9 cellular contexts compared by ENCODE assay signal in genomic region chr3:39153977-39154299, GRCh38. TPM values are rescaled to one million over a fixed set of nuclear protein-coding genes. Genes with fewer than 3 reads are reported as not detected.
DNase-seq lines count a peak whose midpoint lies in the region; ATAC-seq, FAIRE-seq and TF ChIP-seq lines count a peak whose summit lies in the region.
"Had no signal": no experiment of that assay in that cellular context is flagged by ENCODE, and none has a peak within 500 bp of the region (broad histone marks: within the 10 kb centered on the region; RNA-seq: fewer than 3 reads in every experiment).

No MANE protein-coding gene starts in this region.

- TF ChIP-seq CTCF in RWPE1 (conservative IDR thresholded peaks at IDR 0.05; ENCODE audit: low read depth) (no peak), pancreas (IDR thresholded peaks at IDR 0.05) (no peak), lower leg skin (IDR thresholded peaks at IDR 0.05) (no peak), GM20000 (IDR thresholded peaks at IDR 0.05; ENCODE audit: extremely low read depth, missing control alignments) (no peak)

- 24 to 30% methylated on average over 8 to 9 of the region's 9 CpGs for WGBS in esophagus, 2 donors
- 45 to 48% methylated on average over 8 to 9 of the region's 9 CpGs for WGBS in pancreas, 2 donors
- 38 to 47% methylated on average over 9 of the region's 9 CpGs for WGBS in lower leg skin, 2 donors

- peak overlapping the region; percentile 73 to 81 (median 76) for H3K4me3 Mint-ChIP-seq in CD4-positive, alpha-beta memory T cell

- CTCF ChIA-PET in CD4-positive, alpha-beta memory T cell (lab: Charles Lee; ENCODE audit: partially characterized antibody) = interaction anchor here (0.6 to 1.0 kb wide), 2 partner anchors 30 to 38 kb away, joined by 3 to 4 read pairs; no protein-coding TSS in a partner anchor
- CTCF ChIA-PET in RWPE1 (lab: Yijun Ruan, JAX) = no interaction called here

- ATAC-seq in pancreas (no peak), HG03521 (IDR thresholded peaks at IDR 0.05; ENCODE audit: unreplicated experiment) (no peak)

- no peak for FAIRE-seq in pancreas (lab: Jason Lieb, UNC)

- H3K27ac ChIP-seq in CD4-positive, alpha-beta memory T cell (ENCODE audit: low read depth, low read length) = peak overlapping the region; percentile 94
- H3K27ac ChIP-seq in RWPE1 (peak overlapping the region; percentile 100), esophagus (ENCODE audit: low read depth in 2 of 2, low read length in 1 of 2) (peak overlapping the region; percentile 72 to 99), pancreas (peak overlapping the region; percentile 66 to 100 (median 100))

- no peak for TF ChIP-seq POLR2A in lower leg skin (IDR thresholded peaks at IDR 0.05)

- POLR2A ChIA-PET in CD4-positive, alpha-beta memory T cell (lab: Charles Lee; ENCODE audit: partially characterized antibody) = no interaction called here
- POLR2A ChIA-PET in RWPE1 (lab: Yijun Ruan, JAX; ENCODE audit: low non-redundant PET) = no interaction called here

- H3K4me1 ChIP-seq in CD4-positive, alpha-beta memory T cell (ENCODE audit: insufficient read depth, low read length) = peaks cover 45% of the 10 kb centered on the region
- H3K4me1 ChIP-seq in esophagus (ENCODE audit: control insufficient read depth in 2 of 2, insufficient read depth in 2 of 2, low read length in 1 of 2) (peaks cover 7 to 26% of the 10 kb centered on the region in 2 donors), pancreas (peaks cover 25 to 47% (median 27%) of the 10 kb centered on the region in 3 donors)

- no peaks in the 10 kb centered on the region for H3K36me3 ChIP-seq in CD4-positive, alpha-beta memory T cell (ENCODE audit: insufficient read depth, low read length)
- H3K36me3 ChIP-seq in esophagus (ENCODE audit: control insufficient read depth in 2 of 2, insufficient read depth in 2 of 2, low read length in 1 of 2) (no peaks in the 10 kb centered on the region), pancreas (no peaks in the 10 kb centered on the region)

- peak overlapping the region; percentile 79 to 97 (median 92) for H3K27ac Mint-ChIP-seq in CD4-positive, alpha-beta memory T cell

- H3K4me1 Mint-ChIP-seq in CD4-positive, alpha-beta memory T cell = peaks cover 35 to 52% (median 44%) of the 10 kb centered on the region in 4 donors

- peaks cover 0 to 25% of the 10 kb centered on the region in 2 donors for H3K36me3 Mint-ChIP-seq in CD4-positive, alpha-beta memory T cell

- intact Hi-C loops in CD4-positive, alpha-beta memory T cell (cut with micrococcal nuclease) = no loop called here
- intact Hi-C loops in pancreas (cut with DNase I) = no loop called here
- intact Hi-C loops in lower leg skin (cut with DNase I; ENCODE audit: low total_unique reads) = no loop called here

- H3K4me3 ChIP-seq in CD4-positive, alpha-beta memory T cell (ENCODE audit: low read length in 2 of 2) = peak overlapping the region in 1 of 2 donors; percentile 82
- peak overlapping the region; percentile 89 to 99 for H3K4me3 ChIP-seq in esophagus (ENCODE audit: low read depth in 1 of 2, low read length in 2 of 2)
- H3K4me3 ChIP-seq in pancreas = peak overlapping the region in 2 of 4 donors; percentile 79 to 90
- no peak overlapping the region for H3K4me3 ChIP-seq in lower leg skin (ENCODE audit: low read depth, poor library complexity, severe bottlenecking)

- no peaks in the 10 kb centered on the region for H3K27me3 ChIP-seq in CD4-positive, alpha-beta memory T cell (ENCODE audit: insufficient read depth, low read length)
- H3K27me3 ChIP-seq in esophagus (ENCODE audit: control insufficient read depth in 1 of 2, insufficient read depth in 2 of 2, low read length in 2 of 2) (no peaks in the 10 kb centered on the region), pancreas (no peaks in the 10 kb centered on the region)

- no peaks in the 10 kb centered on the region for H3K27me3 Mint-ChIP-seq in CD4-positive, alpha-beta memory T cell

- DNase-seq in CD4-positive, alpha-beta memory T cell = no peak
- DNase-seq in RWPE1 (ENCODE audit: low spot score) = no peak
- DNase-seq in pancreas = no peak
- DNase-seq in cerebellar nuclear complex (lab: John Stamatoyannopoulos, UW) = no peak
- DNase-seq in lower leg skin (ENCODE audit: low spot score in 2 of 2) = no peak
- DNase-seq in GM20000 (ENCODE audit: low spot score) = no peak
- DNase-seq: NCI-H2107 had no signal

- H3K9me3 ChIP-seq in CD4-positive, alpha-beta memory T cell (ENCODE audit: control insufficient read depth in 1 of 2, low read length in 2 of 2) = no peaks in the 10 kb centered on the region
- no peaks in the 10 kb centered on the region for H3K9me3 ChIP-seq in esophagus (ENCODE audit: control insufficient read depth in 2 of 2, insufficient read depth in 1 of 2, low read depth in 1 of 2, low read length in 1 of 2)
- H3K9me3 ChIP-seq in pancreas = no peaks in the 10 kb centered on the region

- peaks cover 0 to 2% (median 0%) of the 10 kb centered on the region in 8 donors for H3K9me3 Mint-ChIP-seq in CD4-positive, alpha-beta memory T cell

RNA-seq across cellular contexts. Expression of gene CSRNP1, which starts 0.5 kb away (rescaled TPM):
- total RNA-seq in CD4-positive, alpha-beta memory T cell = 10 to 100 TPM; 14.9 to 15.3 TPM
- 10 to 100 TPM; 22.5 to 89.7 TPM for polyA plus RNA-seq in CD4-positive, alpha-beta memory T cell
- polyA plus RNA-seq in esophagus (10 to 100 TPM; 16.8 to 21.4 TPM), pancreas (10 to 100 TPM; 20.3 to 31.4 TPM)
- total RNA-seq in pancreas (10 to 100 TPM in 5 of 6 donors, 1 to 10 TPM in 1; 9.0 to 29.2 (median 13.4) TPM), lower leg skin (10 to 100 TPM; 63.7 to 97.1 (median 82.2) TPM)

RNA-seq across cellular contexts. Expression of gene XIRP1, which starts 38.5 kb away (rescaled TPM):
- not detected for total RNA-seq in CD4-positive, alpha-beta memory T cell
- under 1 TPM in 1 of 2 donors, not detected in 1; 0.03 TPM for polyA plus RNA-seq in CD4-positive, alpha-beta memory T cell
- under 1 TPM; 0.07 to 0.10 TPM for polyA plus RNA-seq in esophagus
- under 1 TPM in 2 of 6 donors, not detected in 4; 0.09 to 0.43 TPM for total RNA-seq in pancreas
- under 1 TPM; 0.08 to 0.14 TPM for polyA plus RNA-seq in pancreas
- not detected for total RNA-seq in lower leg skin

RNA-seq across cellular contexts. Expression of gene TTC21A, which starts 46.5 kb away (rescaled TPM):
- total RNA-seq in CD4-positive, alpha-beta memory T cell = 1 to 10 TPM; 3.0 to 3.9 TPM
- 1 to 10 TPM in 1 of 2 donors, not detected in 1; 1.1 TPM for polyA plus RNA-seq in CD4-positive, alpha-beta memory T cell
- polyA plus RNA-seq in esophagus (1 to 10 TPM; 1.8 to 5.6 TPM), pancreas (10 to 100 TPM; 21.7 to 31.3 TPM)
- total RNA-seq in pancreas (1 to 10 TPM; 3.1 to 9.6 (median 5.5) TPM), lower leg skin (1 to 10 TPM; 2.7 to 5.6 (median 4.9) TPM)

RNA-seq across cellular contexts. Expression of gene GORASP1, which starts 46.5 kb away (rescaled TPM):
- 10 to 100 TPM; 57.1 to 58.4 TPM for total RNA-seq in CD4-positive, alpha-beta memory T cell
- 10 to 100 TPM; 21.5 to 22.1 TPM for polyA plus RNA-seq in CD4-positive, alpha-beta memory T cell
- polyA plus RNA-seq in esophagus (10 to 100 TPM; 30.9 to 32.0 TPM), pancreas (10 to 100 TPM; 56.2 to 79.6 TPM)
- total RNA-seq in pancreas (10 to 100 TPM; 25.9 to 48.6 (median 31.6) TPM), lower leg skin (10 to 100 TPM; 40.1 to 87.4 (median 56.4) TPM)
